ENCODE assay signal across 10 cellular contexts in the genomic region with DNA sequence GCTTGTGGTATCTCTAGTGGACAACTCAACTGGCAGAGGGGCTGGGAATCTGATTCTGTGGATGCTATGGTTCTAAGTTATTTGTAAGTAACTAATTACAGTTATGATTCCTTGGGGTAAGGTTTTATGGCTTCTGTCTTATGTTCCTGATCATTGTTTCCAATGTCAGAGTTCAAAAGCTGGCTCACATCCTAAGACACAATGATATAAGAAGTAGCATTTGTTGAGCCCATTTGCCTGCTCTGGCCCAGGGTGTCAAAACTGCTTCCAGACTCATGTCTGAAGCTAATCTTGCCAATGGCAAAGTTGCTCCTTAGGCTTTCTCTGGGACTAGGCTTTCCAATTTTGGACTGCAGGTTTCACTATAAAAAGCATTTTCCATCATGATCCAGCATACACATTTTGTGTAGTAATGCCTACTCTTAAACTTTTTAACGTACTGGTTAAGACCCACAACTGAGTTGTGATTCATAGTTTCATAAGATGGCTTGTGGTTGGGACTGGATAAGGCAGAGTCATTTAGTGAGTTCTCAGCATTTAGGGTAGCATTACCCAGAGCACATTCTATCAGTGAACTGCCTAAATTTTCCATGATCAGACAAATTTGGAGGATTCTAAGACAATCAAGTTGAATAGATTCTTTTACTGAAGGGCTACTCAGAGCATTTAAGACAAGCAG.
A peak's percentile ranks its signal among the peaks of the same experiment; 100 is the strongest.
DNase-seq lines count a peak whose midpoint lies in the region; ATAC-seq lines count a peak whose summit lies in the region.
"Had no signal": no experiment of that assay in that cellular context is flagged by ENCODE, and none has a peak within 500 bp of the region (broad histone marks: within the 10 kb centered on the region; RNA-seq: fewer than 3 reads in every experiment).

No MANE protein-coding gene starts in this region.

- ATAC-seq in GM18499 (IDR thresholded peaks at IDR 0.05; ENCODE audit: insufficient read depth, unreplicated experiment): peak; percentile 79
- ATAC-seq in GM19452 (IDR thresholded peaks at IDR 0.05; ENCODE audit: unreplicated experiment): peak; percentile 93
- ATAC-seq in HG03139 (IDR thresholded peaks at IDR 0.05; ENCODE audit: unreplicated experiment): peak; percentile 65
- ATAC-seq: WTC11 had no signal

- peak; percentile 78 for DNase-seq in amniotic epithelial cell (ENCODE audit: low read depth)
- DNase-seq in NCI-H128 (lab: John Stamatoyannopoulos, UW; ENCODE audit: unreplicated experiment): no peak
- no peak for DNase-seq in CD1c-positive myeloid dendritic cell (ENCODE audit: extremely low spot score)
- no peak for DNase-seq in SKM-1 treated with dmso at 0.1 percent for 144 hours (lab: John Stamatoyannopoulos, UW; ENCODE audit: unreplicated experiment)
- DNase-seq in DMS 273 treated with DMSO at 0.1 percent for 48 hours (lab: John Stamatoyannopoulos, UW): no peak
- DNase-seq: head of caudate nucleus had no signal
